9 cellular contexts compared by ENCODE assay signal in the genomic region with DNA sequence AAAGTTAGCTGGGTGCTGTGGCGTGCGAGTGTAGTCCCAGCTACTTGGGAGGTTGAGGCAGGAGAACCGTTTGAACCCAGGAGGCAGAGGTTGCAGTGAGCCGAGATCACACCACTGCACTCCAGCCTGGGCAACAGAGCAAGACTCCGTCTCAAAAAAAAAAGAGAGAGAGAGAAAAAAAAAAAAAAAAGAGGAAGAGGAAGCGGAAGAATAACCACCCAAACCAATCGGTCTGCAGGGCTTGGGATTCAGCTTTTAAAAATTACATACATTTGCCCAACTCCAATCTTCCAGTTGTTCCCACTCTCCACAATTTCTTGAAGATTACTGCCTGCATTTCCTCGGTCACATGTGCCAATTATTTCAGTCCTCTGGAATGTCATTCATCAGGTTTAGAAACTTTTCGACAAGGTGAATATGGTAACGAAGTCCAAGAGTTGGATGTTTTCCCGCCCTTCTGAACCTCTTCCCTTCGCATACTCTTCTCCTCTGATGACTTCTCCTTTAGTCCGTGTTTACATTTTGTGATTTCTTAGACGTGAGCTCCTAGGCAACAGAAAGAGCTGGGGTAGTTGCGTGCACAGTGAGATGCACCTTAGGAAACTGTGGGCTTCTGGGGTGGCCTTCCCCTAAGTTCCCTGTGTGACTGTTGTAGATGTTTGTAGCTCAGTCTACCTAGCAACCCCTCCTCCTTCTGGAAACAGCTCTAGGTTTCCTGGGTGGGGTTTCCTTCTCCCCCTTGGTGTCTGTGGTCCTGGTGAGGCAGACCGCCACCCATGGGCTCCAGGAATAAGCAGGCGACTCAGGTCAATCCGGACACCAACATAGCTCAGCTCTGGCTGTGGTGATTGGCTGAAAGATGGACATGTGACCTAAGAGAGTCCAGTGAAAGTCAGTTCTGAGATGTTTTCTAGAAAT.
DNase-seq lines count a peak whose midpoint lies in the region; ATAC-seq, FAIRE-seq and TF ChIP-seq lines count a peak whose summit lies in the region.
"Had no signal": no experiment of that assay in that cellular context is flagged by ENCODE, and none has a peak within 500 bp of the region (broad histone marks: within the 10 kb centered on the region; RNA-seq: fewer than 3 reads in every experiment).

No MANE protein-coding gene starts in this region.

- peak; percentile 60 for ATAC-seq in HG02798 (IDR thresholded peaks at IDR 0.05; ENCODE audit: poor library complexity, unreplicated experiment)

- no peak overlapping the region for H2AFZ ChIP-seq in SU-DHL-6 (ENCODE audit: low read depth, low read length, severe bottlenecking)

- no peaks in the 10 kb centered on the region for H3K79me2 ChIP-seq in SU-DHL-6 (ENCODE audit: insufficient read depth, low read length)
- no peaks in the 10 kb centered on the region for H3K79me2 ChIP-seq in mesendoderm (ENCODE audit: control insufficient read depth, insufficient read depth, low read length)

- H3K4me1 ChIP-seq in mesendoderm (ENCODE audit: control insufficient read depth, low read depth, low read length), result no peaks in the 10 kb centered on the region

- no peak overlapping the region for H3K4ac ChIP-seq in mesendoderm (ENCODE audit: low read depth, low read length)

- no CpG with 5 or more reads among the region's 18 CpGs for WGBS in mesendoderm (ENCODE audit: extremely low coverage, insufficient coverage, low lambda C conversion rate)

- no peak overlapping the region for H4K8ac ChIP-seq in mesendoderm (ENCODE audit: low read depth, low read length)

- H3K18ac ChIP-seq in mesendoderm (ENCODE audit: low read length), result no peak overlapping the region

- no peak overlapping the region for H4K5ac ChIP-seq in mesendoderm (ENCODE audit: low read length)

- no peak overlapping the region for H3K23ac ChIP-seq in mesendoderm (ENCODE audit: low read length)

- H3K27ac ChIP-seq in SU-DHL-6 (ENCODE audit: low read depth, low read length), result peak overlapping the region; percentile 96
- no peak overlapping the region for H3K27ac ChIP-seq in mesendoderm (ENCODE audit: low read depth, low read length)

- H3K9ac ChIP-seq in SU-DHL-6 (ENCODE audit: low read length), result peak overlapping the region; percentile 43
- H3K9ac ChIP-seq in mesendoderm (ENCODE audit: low read length), result no peak overlapping the region

- H3K79me1 ChIP-seq in mesendoderm (ENCODE audit: low read length), result no peaks in the 10 kb centered on the region

- H3K27me3 ChIP-seq in SU-DHL-6 (ENCODE audit: low read length) (no peaks in the 10 kb centered on the region), mesendoderm (ENCODE audit: insufficient read depth, low read length, poor library complexity) (no peaks in the 10 kb centered on the region)

- H2BK15ac ChIP-seq in mesendoderm (replicated peaks; ENCODE audit: low read depth), result no peak overlapping the region

- no peaks in the 10 kb centered on the region for H4K20me1 ChIP-seq in SU-DHL-6 (ENCODE audit: low read depth, low read length)

- H3K56ac ChIP-seq in mesendoderm (ENCODE audit: low read length), result no peak overlapping the region

- H3K36me3 ChIP-seq in SU-DHL-6 (ENCODE audit: low read length) (no peaks in the 10 kb centered on the region), mesendoderm (ENCODE audit: control insufficient read depth, insufficient read depth, low read length) (no peaks in the 10 kb centered on the region)

- peaks cover 76% of the 10 kb centered on the region for H3F3A ChIP-seq in SU-DHL-6 (ENCODE audit: insufficient read depth)

- no peak overlapping the region for H2BK120ac ChIP-seq in mesendoderm (ENCODE audit: low read depth, low read length)

- H3K4me3 ChIP-seq in GM12875 (ENCODE audit: low read depth, low read length) (peak overlapping the region; percentile 2), SU-DHL-6 (ENCODE audit: insufficient read depth, low read length, poor library complexity, severe bottlenecking) (peak overlapping the region; percentile 3), mesendoderm (ENCODE audit: low read length) (no peak overlapping the region)
- H3K4me3 ChIP-seq: skin epidermis had no signal

- no peaks in the 10 kb centered on the region for H3K9me2 ChIP-seq in SU-DHL-6 (replicated peaks; ENCODE audit: insufficient read depth, low read length)

- H2AK5ac ChIP-seq in mesendoderm (ENCODE audit: low read length), result no peak overlapping the region

- peak; percentile 68 for DNase-seq in mesendoderm
- no peak for DNase-seq in NCI-H345 treated with DMSO at 0.1 percent for 48 hours (lab: John Stamatoyannopoulos, UW; ENCODE audit: unreplicated experiment)
- DNase-seq in NCI-H1694 treated with DMSO at 0.1 percent for 48 hours (lab: John Stamatoyannopoulos, UW), result no peak
- no peak for DNase-seq in urothelium cell line (ENCODE audit: low spot score)
- DNase-seq in hepatic stellate cell (ENCODE audit: low spot score), result no peak

- TF ChIP-seq CTCF in GM12875 (IDR thresholded peaks at IDR 0.05; ENCODE audit: borderline replicate concordance, insufficient read depth, low read depth, low read length), result no peak
- no peak for TF ChIP-seq CTCF in SU-DHL-6 (IDR thresholded peaks at IDR 0.05; ENCODE audit: insufficient read depth, low read length, poor library complexity, severe bottlenecking)

- H3K4me2 ChIP-seq in SU-DHL-6 (ENCODE audit: low read depth, low read length, poor library complexity, severe bottlenecking) (peak overlapping the region; percentile 56), mesendoderm (ENCODE audit: low read length) (no peak overlapping the region)

- no peak for FAIRE-seq in urothelium cell line (lab: Jason Lieb, UNC)

- no peaks in the 10 kb centered on the region for H3K9me3 ChIP-seq in SU-DHL-6 (ENCODE audit: insufficient read depth, low read length)

- no peak overlapping the region for H2BK5ac ChIP-seq in mesendoderm (ENCODE audit: low read length)
